1 cellular context compared by ENCODE assay signal in the genomic region with DNA sequence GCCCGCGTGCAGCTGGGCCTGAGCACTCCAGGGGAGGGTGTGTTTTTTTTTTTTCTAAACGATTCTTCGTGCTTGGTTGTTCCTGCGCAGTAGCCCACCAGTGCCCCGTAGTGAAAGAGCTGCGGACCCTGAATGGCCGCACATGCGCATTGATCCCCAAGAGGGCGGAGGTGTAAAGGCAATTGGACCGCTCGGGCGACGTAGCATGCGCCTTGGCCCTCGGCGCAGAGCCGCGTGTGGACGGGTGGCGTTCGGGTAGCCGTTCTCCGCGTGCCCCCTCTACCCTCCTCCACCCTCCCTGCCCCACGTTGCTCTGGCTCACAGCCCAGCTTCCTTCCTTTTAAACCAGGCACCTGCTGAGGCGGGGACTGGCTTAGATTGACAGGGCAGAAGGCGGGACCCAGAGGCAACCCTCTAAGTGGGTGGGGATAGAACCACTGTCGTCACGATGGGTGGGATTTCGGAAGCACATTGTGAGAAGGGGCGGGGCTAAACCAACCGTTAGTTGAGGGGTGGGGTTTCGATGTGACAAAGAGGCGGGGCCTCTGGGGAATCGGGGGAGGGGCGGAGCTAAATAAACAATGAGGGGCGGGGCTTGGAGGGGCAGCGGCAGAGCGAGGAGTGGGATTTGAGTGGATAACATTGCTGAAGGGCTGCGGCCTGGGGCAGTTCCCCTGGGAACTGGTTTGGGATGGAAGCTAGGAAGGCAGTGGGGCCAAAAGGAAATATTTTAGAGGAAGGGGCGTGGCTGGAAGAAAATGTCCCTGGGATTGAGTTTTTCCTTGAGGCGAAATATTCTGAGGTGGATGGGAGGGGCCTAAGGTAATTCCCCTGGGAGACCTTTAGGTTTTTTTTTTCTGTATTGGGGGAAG.
TF ChIP-seq lines count a peak whose summit lies in the region.

No MANE protein-coding gene starts in this region.

TF ChIP-seq in K562, 482 proteins besides CTCF, POLR2A, EP300 and RAD21 (continued from another document and continues in another):
- TF ChIP-seq, protein P1, sequence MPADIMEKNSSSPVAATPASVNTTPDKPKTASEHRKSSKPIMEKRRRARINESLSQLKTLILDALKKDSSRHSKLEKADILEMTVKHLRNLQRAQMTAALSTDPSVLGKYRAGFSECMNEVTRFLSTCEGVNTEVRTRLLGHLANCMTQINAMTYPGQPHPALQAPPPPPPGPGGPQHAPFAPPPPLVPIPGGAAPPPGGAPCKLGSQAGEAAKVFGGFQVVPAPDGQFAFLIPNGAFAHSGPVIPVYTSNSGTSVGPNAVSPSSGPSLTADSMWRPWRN (IDR thresholded peaks at IDR 0.05; ENCODE audit: low read depth), result no peak
- TF ChIP-seq POLR2AphosphoS5 (IDR thresholded peaks at IDR 0.05; ENCODE audit: control insufficient read depth, insufficient read depth, low read depth, low read length), result peak; percentile 78; the same call in 1 of the 2 replicates
- TF ChIP-seq, protein P2, sequence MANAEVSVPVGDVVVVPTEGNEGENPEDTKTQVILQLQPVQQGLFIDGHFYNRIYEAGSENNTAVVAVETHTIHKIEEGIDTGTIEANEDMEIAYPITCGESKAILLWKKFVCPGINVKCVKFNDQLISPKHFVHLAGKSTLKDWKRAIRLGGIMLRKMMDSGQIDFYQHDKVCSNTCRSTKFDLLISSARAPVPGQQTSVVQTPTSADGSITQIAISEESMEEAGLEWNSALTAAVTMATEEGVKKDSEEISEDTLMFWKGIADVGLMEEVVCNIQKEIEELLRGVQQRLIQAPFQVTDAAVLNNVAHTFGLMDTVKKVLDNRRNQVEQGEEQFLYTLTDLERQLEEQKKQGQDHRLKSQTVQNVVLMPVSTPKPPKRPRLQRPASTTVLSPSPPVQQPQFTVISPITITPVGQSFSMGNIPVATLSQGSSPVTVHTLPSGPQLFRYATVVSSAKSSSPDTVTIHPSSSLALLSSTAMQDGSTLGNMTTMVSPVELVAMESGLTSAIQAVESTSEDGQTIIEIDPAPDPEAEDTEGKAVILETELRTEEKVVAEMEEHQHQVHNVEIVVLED (CRISPR knock-in tag; IDR thresholded peaks at IDR 0.05), result no peak
- TF ChIP-seq SIN3B (IDR thresholded peaks at IDR 0.05; ENCODE audit: low read depth), result no peak; the same call in 1 of the 2 replicates
- TF ChIP-seq SUPT5H (IDR thresholded peaks at IDR 0.05), result peak; percentile 96
- TF ChIP-seq HMG20A (CRISPR knock-in tag; conservative IDR thresholded peaks at IDR 0.05), result no peak
- TF ChIP-seq PRPF4 (IDR thresholded peaks at IDR 0.05; ENCODE audit: insufficient read depth, low read depth, low read length, poor library complexity, severe bottlenecking), result peak; percentile 38
- no peak for TF ChIP-seq MIER1 (IDR thresholded peaks at IDR 0.05; ENCODE audit: low read depth)
- no peak for TF ChIP-seq TAF15 (IDR thresholded peaks at IDR 0.05; ENCODE audit: low read depth, low read length)
- TF ChIP-seq CBX1 (IDR thresholded peaks at IDR 0.05; ENCODE audit: low read depth), result peak; percentile 22; the same call in 1 of the 2 replicates
- TF ChIP-seq KAT8 (IDR thresholded peaks at IDR 0.05; ENCODE audit: low read depth), result no peak
- no peak for TF ChIP-seq STAT5B (CRISPR knock-in tag; IDR thresholded peaks at IDR 0.05)
- TF ChIP-seq, protein P3, sequence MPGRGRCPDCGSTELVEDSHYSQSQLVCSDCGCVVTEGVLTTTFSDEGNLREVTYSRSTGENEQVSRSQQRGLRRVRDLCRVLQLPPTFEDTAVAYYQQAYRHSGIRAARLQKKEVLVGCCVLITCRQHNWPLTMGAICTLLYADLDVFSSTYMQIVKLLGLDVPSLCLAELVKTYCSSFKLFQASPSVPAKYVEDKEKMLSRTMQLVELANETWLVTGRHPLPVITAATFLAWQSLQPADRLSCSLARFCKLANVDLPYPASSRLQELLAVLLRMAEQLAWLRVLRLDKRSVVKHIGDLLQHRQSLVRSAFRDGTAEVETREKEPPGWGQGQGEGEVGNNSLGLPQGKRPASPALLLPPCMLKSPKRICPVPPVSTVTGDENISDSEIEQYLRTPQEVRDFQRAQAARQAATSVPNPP (IDR thresholded peaks at IDR 0.05; ENCODE audit: borderline replicate concordance, insufficient read depth, insufficient read length), result no peak
- TF ChIP-seq NFIC (IDR thresholded peaks at IDR 0.05), result peak; percentile 93
- TF ChIP-seq, protein P4, sequence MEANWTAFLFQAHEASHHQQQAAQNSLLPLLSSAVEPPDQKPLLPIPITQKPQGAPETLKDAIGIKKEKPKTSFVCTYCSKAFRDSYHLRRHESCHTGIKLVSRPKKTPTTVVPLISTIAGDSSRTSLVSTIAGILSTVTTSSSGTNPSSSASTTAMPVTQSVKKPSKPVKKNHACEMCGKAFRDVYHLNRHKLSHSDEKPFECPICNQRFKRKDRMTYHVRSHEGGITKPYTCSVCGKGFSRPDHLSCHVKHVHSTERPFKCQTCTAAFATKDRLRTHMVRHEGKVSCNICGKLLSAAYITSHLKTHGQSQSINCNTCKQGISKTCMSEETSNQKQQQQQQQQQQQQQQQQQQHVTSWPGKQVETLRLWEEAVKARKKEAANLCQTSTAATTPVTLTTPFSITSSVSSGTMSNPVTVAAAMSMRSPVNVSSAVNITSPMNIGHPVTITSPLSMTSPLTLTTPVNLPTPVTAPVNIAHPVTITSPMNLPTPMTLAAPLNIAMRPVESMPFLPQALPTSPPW (CRISPR knock-in tag; IDR thresholded peaks at IDR 0.05), result peak; percentile 74
- no peak for TF ChIP-seq ZNF561 (CRISPR knock-in tag; conservative IDR thresholded peaks at IDR 0.05)
- peak; percentile 93 for TF ChIP-seq RBM22 (IDR thresholded peaks at IDR 0.05; ENCODE audit: low read depth, low read length, poor library complexity, severe bottlenecking)
- TF ChIP-seq SREBF2 (CRISPR knock-in tag; IDR thresholded peaks at IDR 0.05), result no peak
- TF ChIP-seq CTBP1 (IDR thresholded peaks at IDR 0.05; ENCODE audit: borderline replicate concordance), result no peak
- peak; percentile 14 for TF ChIP-seq SP1 (CRISPR knock-in tag; IDR thresholded peaks at IDR 0.05)
- TF ChIP-seq ZNF717 (CRISPR knock-in tag; IDR thresholded peaks at IDR 0.05), result no peak
- peak in 1 of 2 experiments; percentile 45; a peak in 2 of 4 replicates for TF ChIP-seq NONO (IDR thresholded peaks at IDR 0.05; ENCODE audit: low read depth in 2 of 2, low read length in 1 of 2)
- TF ChIP-seq ZFP30 (CRISPR knock-in tag; IDR thresholded peaks at IDR 0.05; ENCODE audit: borderline replicate concordance), result no peak
- TF ChIP-seq ZNF41 (CRISPR knock-in tag; conservative IDR thresholded peaks at IDR 0.05), result 0 out of 2 replicates have a peak, but pooled peaks have one; percentile 15
- no peak for TF ChIP-seq ZNF586 (CRISPR knock-in tag; conservative IDR thresholded peaks at IDR 0.05)
- TF ChIP-seq TAF7 (tag; IDR thresholded peaks at IDR 0.05), result peak; percentile 83
- TF ChIP-seq KDM5B (IDR thresholded peaks at IDR 0.05; ENCODE audit: insufficient replicate concordance, low read depth, low read length), result peak; percentile 91
- TF ChIP-seq, protein P5, sequence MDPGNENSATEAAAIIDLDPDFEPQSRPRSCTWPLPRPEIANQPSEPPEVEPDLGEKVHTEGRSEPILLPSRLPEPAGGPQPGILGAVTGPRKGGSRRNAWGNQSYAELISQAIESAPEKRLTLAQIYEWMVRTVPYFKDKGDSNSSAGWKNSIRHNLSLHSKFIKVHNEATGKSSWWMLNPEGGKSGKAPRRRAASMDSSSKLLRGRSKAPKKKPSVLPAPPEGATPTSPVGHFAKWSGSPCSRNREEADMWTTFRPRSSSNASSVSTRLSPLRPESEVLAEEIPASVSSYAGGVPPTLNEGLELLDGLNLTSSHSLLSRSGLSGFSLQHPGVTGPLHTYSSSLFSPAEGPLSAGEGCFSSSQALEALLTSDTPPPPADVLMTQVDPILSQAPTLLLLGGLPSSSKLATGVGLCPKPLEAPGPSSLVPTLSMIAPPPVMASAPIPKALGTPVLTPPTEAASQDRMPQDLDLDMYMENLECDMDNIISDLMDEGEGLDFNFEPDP (CRISPR knock-in tag; IDR thresholded peaks at IDR 0.05), result 0 out of 2 replicates have a peak, but pooled peaks have one; percentile 53
- TF ChIP-seq, protein P6, sequence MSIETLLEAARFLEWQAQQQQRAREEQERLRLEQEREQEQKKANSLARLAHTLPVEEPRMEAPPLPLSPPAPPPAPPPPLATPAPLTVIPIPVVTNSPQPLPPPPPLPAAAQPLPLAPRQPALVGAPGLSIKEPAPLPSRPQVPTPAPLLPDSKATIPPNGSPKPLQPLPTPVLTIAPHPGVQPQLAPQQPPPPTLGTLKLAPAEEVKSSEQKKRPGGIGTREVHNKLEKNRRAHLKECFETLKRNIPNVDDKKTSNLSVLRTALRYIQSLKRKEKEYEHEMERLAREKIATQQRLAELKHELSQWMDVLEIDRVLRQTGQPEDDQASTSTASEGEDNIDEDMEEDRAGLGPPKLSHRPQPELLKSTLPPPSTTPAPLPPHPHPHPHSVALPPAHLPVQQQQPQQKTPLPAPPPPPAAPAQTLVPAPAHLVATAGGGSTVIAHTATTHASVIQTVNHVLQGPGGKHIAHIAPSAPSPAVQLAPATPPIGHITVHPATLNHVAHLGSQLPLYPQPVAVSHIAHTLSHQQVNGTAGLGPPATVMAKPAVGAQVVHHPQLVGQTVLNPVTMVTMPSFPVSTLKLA (conservative IDR thresholded peaks at IDR 0.05), result peak; percentile 85 to 92
- 0 out of 2 replicates have a peak, but pooled peaks have one; percentile 18 for TF ChIP-seq LEF1 (IDR thresholded peaks at IDR 0.05)
- TF ChIP-seq, protein P7, sequence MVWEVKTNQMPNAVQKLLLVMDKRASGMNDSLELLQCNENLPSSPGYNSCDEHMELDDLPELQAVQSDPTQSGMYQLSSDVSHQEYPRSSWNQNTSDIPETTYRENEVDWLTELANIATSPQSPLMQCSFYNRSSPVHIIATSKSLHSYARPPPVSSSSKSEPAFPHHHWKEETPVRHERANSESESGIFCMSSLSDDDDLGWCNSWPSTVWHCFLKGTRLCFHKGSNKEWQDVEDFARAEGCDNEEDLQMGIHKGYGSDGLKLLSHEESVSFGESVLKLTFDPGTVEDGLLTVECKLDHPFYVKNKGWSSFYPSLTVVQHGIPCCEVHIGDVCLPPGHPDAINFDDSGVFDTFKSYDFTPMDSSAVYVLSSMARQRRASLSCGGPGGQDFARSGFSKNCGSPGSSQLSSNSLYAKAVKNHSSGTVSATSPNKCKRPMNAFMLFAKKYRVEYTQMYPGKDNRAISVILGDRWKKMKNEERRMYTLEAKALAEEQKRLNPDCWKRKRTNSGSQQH (CRISPR knock-in tag; IDR thresholded peaks at IDR 0.05), result peak; percentile 17; the same call in 1 of the 2 replicates
- peak; percentile 20; the same call in 1 of the 2 replicates for TF ChIP-seq EGR1 (conservative IDR thresholded peaks at IDR 0.05)
- TF ChIP-seq HCFC1 (IDR thresholded peaks at IDR 0.05; ENCODE audit: low read depth, low read length), result no peak
- TF ChIP-seq, protein P8, sequence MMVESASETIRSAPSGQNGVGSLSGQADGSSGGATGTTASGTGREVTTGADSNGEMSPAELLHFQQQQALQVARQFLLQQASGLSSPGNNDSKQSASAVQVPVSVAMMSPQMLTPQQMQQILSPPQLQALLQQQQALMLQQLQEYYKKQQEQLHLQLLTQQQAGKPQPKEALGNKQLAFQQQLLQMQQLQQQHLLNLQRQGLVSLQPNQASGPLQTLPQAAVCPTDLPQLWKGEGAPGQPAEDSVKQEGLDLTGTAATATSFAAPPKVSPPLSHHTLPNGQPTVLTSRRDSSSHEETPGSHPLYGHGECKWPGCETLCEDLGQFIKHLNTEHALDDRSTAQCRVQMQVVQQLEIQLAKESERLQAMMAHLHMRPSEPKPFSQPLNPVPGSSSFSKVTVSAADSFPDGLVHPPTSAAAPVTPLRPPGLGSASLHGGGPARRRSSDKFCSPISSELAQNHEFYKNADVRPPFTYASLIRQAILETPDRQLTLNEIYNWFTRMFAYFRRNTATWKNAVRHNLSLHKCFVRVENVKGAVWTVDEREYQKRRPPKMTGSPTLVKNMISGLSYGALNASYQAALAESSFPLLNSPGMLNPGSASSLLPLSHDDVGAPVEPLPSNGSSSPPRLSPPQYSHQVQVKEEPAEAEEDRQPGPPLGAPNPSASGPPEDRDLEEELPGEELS (CRISPR knock-in tag; IDR thresholded peaks at IDR 0.05; ENCODE audit: borderline replicate concordance), result no peak; the same call in 1 of the 2 replicates
- TF ChIP-seq NCOA1 (IDR thresholded peaks at IDR 0.05; ENCODE audit: low read depth), result no peak
- TF ChIP-seq SMAD3 (CRISPR knock-in tag; conservative IDR thresholded peaks at IDR 0.05), result peak; percentile 88; the same call in 1 of the 2 replicates
- no peak for TF ChIP-seq KLF16 (IDR thresholded peaks at IDR 0.05)
- TF ChIP-seq HDAC3 (IDR thresholded peaks at IDR 0.05; ENCODE audit: borderline replicate concordance, partially characterized antibody), result no peak
- no peak for TF ChIP-seq ZNF311 (CRISPR knock-in tag; IDR thresholded peaks at IDR 0.05)
- TF ChIP-seq, protein P9, sequence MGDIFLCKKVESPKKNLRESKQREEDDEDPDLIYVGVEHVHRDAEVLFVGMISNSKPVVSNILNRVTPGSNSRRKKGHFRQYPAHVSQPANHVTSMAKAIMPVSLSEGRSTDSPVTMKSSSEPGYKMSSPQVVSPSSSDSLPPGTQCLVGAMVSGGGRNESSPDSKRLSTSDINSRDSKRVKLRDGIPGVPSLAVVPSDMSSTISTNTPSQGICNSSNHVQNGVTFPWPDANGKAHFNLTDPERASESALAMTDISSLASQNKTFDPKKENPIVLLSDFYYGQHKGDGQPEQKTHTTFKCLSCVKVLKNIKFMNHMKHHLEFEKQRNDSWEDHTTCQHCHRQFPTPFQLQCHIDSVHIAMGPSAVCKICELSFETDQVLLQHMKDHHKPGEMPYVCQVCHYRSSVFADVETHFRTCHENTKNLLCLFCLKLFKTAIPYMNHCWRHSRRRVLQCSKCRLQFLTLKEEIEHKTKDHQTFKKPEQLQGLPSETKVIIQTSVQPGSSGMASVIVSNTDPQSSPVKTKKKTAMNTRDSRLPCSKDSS (IDR thresholded peaks at IDR 0.05; ENCODE audit: low read depth, partially characterized antibody), result no peak
- no peak for TF ChIP-seq NCOA6 (IDR thresholded peaks at IDR 0.05)
